In genomic region chr14:101086926-101087325, GRCh38 we compare ENCODE assay signal across 30 cellular contexts.
"Had no signal": no experiment of that assay in that cellular context is flagged by ENCODE, and none has a peak within 500 bp of the region (broad histone marks: within the 10 kb centered on the region; RNA-seq: fewer than 3 reads in every experiment).

No MANE protein-coding gene starts in this region.

- H3K4me3 Mint-ChIP-seq: activated CD4-positive, alpha-beta T cell treated with anti-CD3 and anti-CD28 coated beads for 36 hours; activated CD4-positive, alpha-beta T cell treated with anti-CD3 and anti-CD28 coated beads, Interleukin-2, amount 10 ng/mL, durations not matched to agents 7 days and 5 days; activated CD8-positive, alpha-beta memory T cell treated with anti-CD3 and anti-CD28 coated beads, Interleukin-2, amount 10 ng/mL, durations not matched to agents 7 days and 5 days; activated naive CD4-positive, alpha-beta T cell treated with anti-CD3 and anti-CD28 coated beads, Interleukin-2, amount 50 U/mL, for 24 hours; activated naive CD8-positive, alpha-beta T cell treated with anti-CD3 and anti-CD28 coated beads, Interleukin-2, amount 10 ng/mL, durations not matched to agents 7 days and 5 days; WTC11 had no signal

- FAIRE-seq: TTC549 had no signal

- DNase-seq: activated CD4-positive, alpha-beta T cell treated with anti-CD3 and anti-CD28 coated beads for 36 hours; activated CD4-positive, alpha-beta T cell treated with anti-CD3 and anti-CD28 coated beads, Interleukin-2, amount 10 ng/mL, durations not matched to agents 7 days and 5 days; activated CD4-positive, alpha-beta T cell treated with anti-CD3 and anti-CD28 coated beads, Interleukin-2, amount 50 U/mL, for 48 hours; activated gamma-delta T cell; activated naive CD4-positive, alpha-beta T cell treated with Interleukin-2 at 50 U/mL for 16 hours; amygdala; Karpas-422; KBM-7; NCI-H1048; NCI-H1105 treated with DMSO at 0.1 percent for 48 hours; NCI-H1436; NCI-H1694; NCI-H1930; NCI-H2081 treated with DMSO at 0.1 percent for 48 hours; NCI-H345; NCI-H524 treated with DMSO at 0.1 percent for 48 hours; SHP77; SJCRH30; T1000 had no signal

- H3K36me3 ChIP-seq: ascending aorta, cardiac muscle cell, SJCRH30 had no signal

- H3K36me3 Mint-ChIP-seq: activated CD8-positive, alpha-beta memory T cell treated with anti-CD3 and anti-CD28 coated beads, Interleukin-2, amount 10 ng/mL, durations not matched to agents 7 days and 5 days; activated naive CD4-positive, alpha-beta T cell treated with anti-CD3 and anti-CD28 coated beads, Interleukin-2, amount 50 U/mL, for 24 hours; activated naive CD8-positive, alpha-beta T cell treated with anti-CD3 and anti-CD28 coated beads, Interleukin-2, amount 10 ng/mL, durations not matched to agents 7 days and 5 days; IgD-negative memory B cell; WTC11 had no signal

- H3K9me3 ChIP-seq: ascending aorta, SJCRH30 had no signal

- H3K4me1 ChIP-seq: ascending aorta, SJCRH30 had no signal

- H3K27me3 Mint-ChIP-seq: activated CD4-positive, alpha-beta T cell treated with anti-CD3 and anti-CD28 coated beads, Interleukin-2, amount 10 ng/mL, durations not matched to agents 7 days and 5 days had no signal

- H3K4me1 Mint-ChIP-seq: activated CD4-positive, alpha-beta T cell treated with anti-CD3 and anti-CD28 coated beads for 36 hours; activated CD4-positive, alpha-beta T cell treated with anti-CD3 and anti-CD28 coated beads, Interleukin-2, amount 10 ng/mL, durations not matched to agents 7 days and 5 days; activated CD8-positive, alpha-beta memory T cell treated with anti-CD3 and anti-CD28 coated beads, Interleukin-2, amount 10 ng/mL, durations not matched to agents 7 days and 5 days; activated naive CD4-positive, alpha-beta T cell treated with anti-CD3 and anti-CD28 coated beads, Interleukin-2, amount 50 U/mL, for 24 hours; activated naive CD8-positive, alpha-beta T cell treated with anti-CD3 and anti-CD28 coated beads, Interleukin-2, amount 10 ng/mL, durations not matched to agents 7 days and 5 days; IgD-negative memory B cell; WTC11 had no signal

- ATAC-seq: activated CD4-positive, alpha-beta T cell treated with anti-CD3 and anti-CD28 coated beads for 36 hours; activated CD4-positive, CD25-positive, alpha-beta regulatory T cell treated with anti-CD3 and anti-CD28 coated beads, Interleukin-2, amount 50 U/mL, for 24 hours; activated CD8-positive, alpha-beta memory T cell treated with anti-CD3 and anti-CD28 coated beads, Interleukin-2, amount 10 ng/mL, durations not matched to agents 7 days and 5 days; Panc1 had no signal

- H3K27me3 ChIP-seq: ascending aorta, cardiac muscle cell, SJCRH30 had no signal

- H3K4me3 ChIP-seq: ascending aorta, cardiac muscle cell, SJCRH30, SK-N-MC had no signal

- H3K27ac Mint-ChIP-seq: activated CD4-positive, alpha-beta T cell treated with anti-CD3 and anti-CD28 coated beads for 36 hours; activated CD4-positive, alpha-beta T cell treated with anti-CD3 and anti-CD28 coated beads, Interleukin-2, amount 10 ng/mL, durations not matched to agents 7 days and 5 days; activated CD8-positive, alpha-beta memory T cell treated with anti-CD3 and anti-CD28 coated beads, Interleukin-2, amount 10 ng/mL, durations not matched to agents 7 days and 5 days; activated naive CD4-positive, alpha-beta T cell treated with anti-CD3 and anti-CD28 coated beads, Interleukin-2, amount 50 U/mL, for 24 hours; activated naive CD8-positive, alpha-beta T cell treated with anti-CD3 and anti-CD28 coated beads, Interleukin-2, amount 10 ng/mL, durations not matched to agents 7 days and 5 days; IgD-negative memory B cell; WTC11 had no signal

- H3K27ac ChIP-seq: ascending aorta, cardiac muscle cell, SJCRH30, SK-N-MC had no signal

- H3K9me3 Mint-ChIP-seq: activated CD4-positive, alpha-beta T cell treated with anti-CD3 and anti-CD28 coated beads, Interleukin-2, amount 10 ng/mL, durations not matched to agents 7 days and 5 days; activated naive CD8-positive, alpha-beta T cell treated with anti-CD3 and anti-CD28 coated beads, Interleukin-2, amount 10 ng/mL, durations not matched to agents 7 days and 5 days; WTC11 had no signal
